8 cellular contexts compared by ENCODE assay signal in the genomic region with DNA sequence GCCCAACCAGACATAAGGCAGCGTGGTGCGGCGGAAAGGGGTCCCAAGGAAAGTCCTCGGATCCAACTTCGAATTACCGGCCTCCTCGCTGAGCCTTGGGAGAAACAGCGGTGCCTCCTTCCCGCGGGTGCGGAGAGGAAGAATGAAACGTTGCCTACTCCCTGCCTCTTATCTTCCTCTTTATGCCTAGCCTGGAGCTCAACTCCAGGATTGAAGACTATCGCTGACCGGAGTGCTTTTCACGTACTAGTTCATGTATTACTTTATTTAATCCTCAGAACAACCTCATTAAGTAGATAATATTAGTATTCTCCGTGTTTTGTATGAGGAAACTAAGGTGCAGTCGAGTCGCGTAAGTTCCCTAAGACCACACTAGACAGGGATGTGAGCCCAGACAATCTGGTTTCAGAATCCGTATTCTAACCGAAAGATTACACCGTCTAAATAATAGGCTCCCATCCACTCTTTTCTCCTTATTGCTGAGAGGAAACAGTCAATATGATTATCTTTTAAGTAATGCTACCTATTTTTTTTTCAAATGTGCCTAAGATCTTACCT. TPM values are rescaled to one million over a fixed set of nuclear protein-coding genes. Genes with fewer than 3 reads are reported as not detected.
DNase-seq lines count a peak whose midpoint lies in the region; TF ChIP-seq lines count a peak whose summit lies in the region.

No MANE protein-coding gene starts in this region.

- H3K27me3 ChIP-seq in BLaER1 treated with 17β-estradiol and CSF1 and Interleukin-3, amounts not matched to agents 10 nM and 100 nM = no peaks in the 10 kb centered on the region
- H3K27me3 ChIP-seq in Loucy (ENCODE audit: insufficient read depth, low read length, poor library complexity, severe bottlenecking) = no peaks in the 10 kb centered on the region
- H3K27me3 ChIP-seq in tibial nerve = no peaks in the 10 kb centered on the region

- H2AFZ ChIP-seq in Loucy (ENCODE audit: low read length) = peak overlapping the region; percentile 97

- H3K9ac ChIP-seq in BLaER1 treated with 17β-estradiol and CSF1 and Interleukin-3, amounts not matched to agents 10 nM and 100 nM = peak overlapping the region; percentile 72 to 88 (median 84)
- H3K9ac ChIP-seq in Loucy (ENCODE audit: low read depth, low read length, poor library complexity, severe bottlenecking) = peak overlapping the region; percentile 92

- H3K4me3 ChIP-seq in BLaER1 treated with 17β-estradiol and CSF1 and Interleukin-3, amounts not matched to agents 10 nM and 100 nM = peak overlapping the region; percentile 70 to 94 (median 88)
- H3K4me3 ChIP-seq in Loucy (ENCODE audit: low read length, poor library complexity, severe bottlenecking) = peak overlapping the region; percentile 98
- peak overlapping the region; percentile 94 for H3K4me3 ChIP-seq in astrocyte of the spinal cord (ENCODE audit: low read depth, low read length)
- peak overlapping the region; percentile 83 for H3K4me3 ChIP-seq in lower leg skin (ENCODE audit: low read depth, poor library complexity, severe bottlenecking)
- H3K4me3 ChIP-seq in tibial nerve = peak overlapping the region; percentile 51 to 82 (median 66)

- H3K79me2 ChIP-seq in Loucy (ENCODE audit: insufficient read depth, low read length) = peaks cover 27% of the 10 kb centered on the region

- in situ Hi-C loops in astrocyte of the spinal cord (cut with HindIII; ENCODE audit: low sequenced_read_pairs) = no loop called here

- no peak for DNase-seq in astrocyte of the spinal cord (ENCODE audit: low read depth, low spot score)
- DNase-seq in lower leg skin (ENCODE audit: low spot score in 2 of 2) = no peak
- no peak for DNase-seq in tibial nerve (ENCODE audit: low spot score in 2 of 2)
- no peak for DNase-seq in HPDE6-E6E7 (ENCODE audit: extremely low spot score)
- DNase-seq in glomerular visceral epithelial cell (ENCODE audit: extremely low spot score) = no peak
- DNase-seq in NCI-H748 (lab: John Stamatoyannopoulos, UW; ENCODE audit: unreplicated experiment) = no peak

- peaks cover 7 to 22% (median 15%) of the 10 kb centered on the region in 10 experiments; a peak in 19 of 20 replicates for H3K4me1 ChIP-seq in BLaER1 treated with 17β-estradiol and CSF1 and Interleukin-3, amounts not matched to agents 10 nM and 100 nM
- H3K4me1 ChIP-seq in Loucy (ENCODE audit: insufficient read depth, low read length, poor library complexity, severe bottlenecking) = peaks cover 34% of the 10 kb centered on the region
- peaks cover 0 to 22% (median 0%) of the 10 kb centered on the region in 4 donors for H3K4me1 ChIP-seq in tibial nerve

- H3K9me3 ChIP-seq in BLaER1 treated with 17β-estradiol and CSF1 and Interleukin-3, amounts not matched to agents 10 nM and 100 nM (replicated peaks in 1 of 11) = no peaks in the 10 kb centered on the region
- H3K9me3 ChIP-seq in Loucy (ENCODE audit: insufficient read depth, low read depth, low read length) = no peaks in the 10 kb centered on the region
- no peaks in the 10 kb centered on the region for H3K9me3 ChIP-seq in tibial nerve

- H3K36me3 ChIP-seq in BLaER1 treated with 17β-estradiol and CSF1 and Interleukin-3, amounts not matched to agents 10 nM and 100 nM = peaks cover 0 to 9% (median 0%) of the 10 kb centered on the region in 11 experiments; a peak in 2 of 22 replicates
- no peaks in the 10 kb centered on the region for H3K36me3 ChIP-seq in Loucy (ENCODE audit: insufficient read depth, low read length)
- no peaks in the 10 kb centered on the region for H3K36me3 ChIP-seq in tibial nerve

- 33 to 37% methylated on average over 19 to 22 of the region's 22 CpGs for WGBS in lower leg skin, 2 donors
- 34 to 36% methylated on average over 22 of the region's 22 CpGs for WGBS in tibial nerve, 2 donors

- H3K9me2 ChIP-seq in Loucy (replicated peaks; ENCODE audit: low read depth, low read length) = no peaks in the 10 kb centered on the region

- intact Hi-C loops in lower leg skin (cut with DNase I; ENCODE audit: low total_unique reads) = no loop called here

- TF ChIP-seq POLR2A in lower leg skin (IDR thresholded peaks at IDR 0.05) (no peak), tibial nerve (IDR thresholded peaks at IDR 0.05) (no peak)

- TF ChIP-seq CTCF in Loucy (conservative IDR thresholded peaks at IDR 0.05; ENCODE audit: low read length) (no peak), astrocyte of the spinal cord (IDR thresholded peaks at IDR 0.05; ENCODE audit: low read depth, low read length) (no peak), lower leg skin (IDR thresholded peaks at IDR 0.05) (no peak), tibial nerve (IDR thresholded peaks at IDR 0.05) (no peak)

- TF ChIP-seq EP300 in tibial nerve (IDR thresholded peaks at IDR 0.05) = no peak

- no peaks in the 10 kb centered on the region for H4K20me1 ChIP-seq in BLaER1 treated with 17β-estradiol and CSF1 and Interleukin-3, amounts not matched to agents 10 nM and 100 nM
- peaks cover 3% of the 10 kb centered on the region for H4K20me1 ChIP-seq in Loucy (ENCODE audit: insufficient read depth, low read length, poor library complexity, severe bottlenecking)

- H3K27ac ChIP-seq in BLaER1 treated with 17β-estradiol and CSF1 and Interleukin-3, amounts not matched to agents 10 nM and 100 nM = peak overlapping the region; percentile 71 to 88 (median 82)
- H3K27ac ChIP-seq in tibial nerve = peak overlapping the region; percentile 81 to 88 (median 82)

- peaks cover 7% of the 10 kb centered on the region; the same call in 1 of the 2 replicates for H3F3A ChIP-seq in Loucy (ENCODE audit: low read depth)

- peak overlapping the region; percentile 79 to 91 (median 85) for H3K4me2 ChIP-seq in BLaER1 treated with 17β-estradiol and CSF1 and Interleukin-3, amounts not matched to agents 10 nM and 100 nM
- peak overlapping the region; percentile 97 for H3K4me2 ChIP-seq in Loucy (ENCODE audit: low read depth, low read length, poor library complexity, severe bottlenecking)

RNA-seq across cellular contexts. Expression of a gene that starts 0.8 kb away (rescaled TPM):
- total RNA-seq in lower leg skin (10 to 100 TPM in 3 of 4 donors, 1 to 10 TPM in 1; 6.9 to 14.8 (median 11.4) TPM), tibial nerve (1 to 10 TPM; 8.2 to 9.4 (median 8.6) TPM)

RNA-seq across cellular contexts. Expression of a gene that starts 29.8 kb away (rescaled TPM):
- 1 to 10 TPM in 3 of 4 donors, under 1 TPM in 1; 0.27 to 2.7 (median 1.5) TPM for total RNA-seq in lower leg skin
- total RNA-seq in tibial nerve = 10 to 100 TPM in 1 of 4 donors, 1 to 10 TPM in 3; 6.0 to 18.4 (median 6.7) TPM
